In the genomic region with DNA sequence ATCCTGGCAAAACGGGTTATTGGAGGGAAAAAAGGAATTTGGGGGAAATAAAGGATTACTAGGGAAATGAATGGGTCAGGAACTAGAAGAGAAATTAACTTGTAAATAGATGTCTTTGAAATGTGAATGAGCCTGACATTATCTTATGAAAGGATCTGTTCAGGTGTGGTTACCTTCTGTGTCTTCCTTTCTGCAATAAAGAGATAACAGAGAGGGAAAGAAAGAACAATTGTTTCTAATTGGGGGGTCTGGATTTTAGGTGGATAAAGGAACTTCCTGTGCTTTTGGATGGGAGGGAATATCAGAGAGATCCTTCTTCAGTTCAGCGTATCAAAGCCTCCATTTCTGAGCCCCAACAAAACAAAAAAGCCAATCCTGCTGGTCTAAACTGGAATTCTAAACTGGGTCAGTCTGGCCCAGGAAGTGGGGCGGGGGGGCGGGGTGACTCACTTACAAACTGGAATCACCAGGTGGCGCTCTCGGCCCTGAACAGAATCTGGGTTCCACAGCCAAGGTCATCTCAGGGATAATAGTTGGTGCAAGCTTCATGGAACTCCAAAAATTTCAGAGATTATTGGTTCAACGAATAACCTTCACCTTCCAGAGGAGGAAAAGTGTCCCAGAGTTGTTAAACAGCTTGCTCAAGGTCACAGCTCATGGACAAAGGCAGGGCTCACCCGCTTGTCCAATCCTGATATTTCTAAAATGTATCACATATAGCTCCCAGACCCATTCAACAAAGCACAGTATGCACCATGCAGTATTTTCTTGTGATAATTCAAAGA, we compare ENCODE assay signal across 8 cellular contexts. TPM values are rescaled to one million over a fixed set of nuclear protein-coding genes. Genes with fewer than 3 reads are reported as not detected.
DNase-seq lines count a peak whose midpoint lies in the region; FAIRE-seq and TF ChIP-seq lines count a peak whose summit lies in the region.

No MANE protein-coding gene starts in this region.

- H2BK5ac ChIP-seq in H9 (ENCODE audit: insufficient read length, low read length): peak overlapping the region; percentile 69

- no peaks in the 10 kb centered on the region for H3K23me2 ChIP-seq in H9 (ENCODE audit: insufficient read length, low read depth, low read length, poor library complexity, severe bottlenecking)

- H3K27me3 Mint-ChIP-seq in H9 (ENCODE audit: low read depth): no peaks in the 10 kb centered on the region

- no peak overlapping the region for H2BK15ac ChIP-seq in H9 (ENCODE audit: low read depth, low read length)

- no peak overlapping the region for H3K4ac ChIP-seq in H9 (ENCODE audit: low read depth, low read length)

- peaks cover 0 to 2% of the 10 kb centered on the region in 2 experiments; a peak in 2 of 5 replicates for H3K9me3 Mint-ChIP-seq in H9

- no peak overlapping the region for H3K56ac ChIP-seq in H9 (ENCODE audit: insufficient read length, low read depth, low read length)

- H3K27me3 ChIP-seq in H9 (ENCODE audit: insufficient read depth, low read length): no peaks in the 10 kb centered on the region
- H3K27me3 ChIP-seq in bronchial epithelial cell (ENCODE audit: control insufficient read depth, insufficient read depth, low read length): no peaks in the 10 kb centered on the region

- no peak for FAIRE-seq in bronchial epithelial cell (lab: Jason Lieb, UNC)

- H2BK120ac ChIP-seq in H9 (ENCODE audit: low read depth, low read length, poor library complexity, severe bottlenecking): peak overlapping the region; percentile 80

- no peak overlapping the region for H3K23ac ChIP-seq in H9 (ENCODE audit: insufficient read length, low read depth, low read length)

- DNase-seq in DMS153 treated with DMSO at 0.1 percent for 48 hours (lab: John Stamatoyannopoulos, UW; ENCODE audit: unreplicated experiment) (peak; percentile 53), H9 (peak; percentile 95), NCI-H2029 treated with DMSO at 0.1 percent for 48 hours (lab: John Stamatoyannopoulos, UW) (peak; percentile 82), bronchial epithelial cell (ENCODE audit: low read depth) (peak; percentile 40), inferior parietal cortex (ENCODE audit: extremely low spot score) (peak; percentile 81), SK-N-DZ (ENCODE audit: low spot score) (no peak)
- peak; percentile 16 to 47 for DNase-seq in stimulated activated CD4-positive, alpha-beta T cell treated with anti-CD3 and anti-CD28 coated beads, Interleukin-1b, Interleukin-23, amount 100 ng/mL, for 1 hour (ENCODE audit: low read depth in 2 of 2)

- peaks cover 4 to 6% (median 5%) of the 10 kb centered on the region in 3 experiments; a peak in 6 of 7 replicates for H3K36me3 Mint-ChIP-seq in H9 (ENCODE audit: insufficient read depth in 1 of 3, low read depth in 3 of 3)

- H2BK20ac ChIP-seq in H9 (ENCODE audit: low read depth, low read length, poor library complexity, severe bottlenecking): no peak overlapping the region

- H2BK12ac ChIP-seq in H9 (ENCODE audit: insufficient read length, low read depth, low read length): no peak overlapping the region

- TF ChIP-seq CTCF in H9 (conservative IDR thresholded peaks at IDR 0.05) (peak; percentile 86), VCaP (conservative IDR thresholded peaks at IDR 0.05) (peak; percentile 88), bronchial epithelial cell (IDR thresholded peaks at IDR 0.05; ENCODE audit: insufficient read depth, low read length, severe bottlenecking) (peak; percentile 64)

- H3T11ph ChIP-seq in H9 (ENCODE audit: low read length): peak overlapping the region; percentile 73

- no peaks in the 10 kb centered on the region for H3K9me3 ChIP-seq in H9 (ENCODE audit: control insufficient read depth, low read depth, low read length)

- peak overlapping the region; percentile 76; the same call in 1 of the 2 replicates for H3K14ac ChIP-seq in H9 (ENCODE audit: insufficient read depth, low read length)

- peak overlapping the region; percentile 73 for H3K18ac ChIP-seq in H9 (ENCODE audit: insufficient read length, low read depth, low read length)

- peak overlapping the region; percentile 30 to 63 for H3K4me3 Mint-ChIP-seq in H9

- no peak overlapping the region for H3K4me3 ChIP-seq in bronchial epithelial cell (ENCODE audit: low read depth, low read length)

- H3K4me2 ChIP-seq in H9 (ENCODE audit: insufficient read depth, insufficient read length, low read length): peak overlapping the region; percentile 52

- no peaks in the 10 kb centered on the region for H4K20me1 ChIP-seq in H9 (ENCODE audit: control insufficient read depth, insufficient read depth, insufficient read length)

- peak overlapping the region; percentile 98 to 100 (median 98) for H3K27ac Mint-ChIP-seq in H9

- no peak overlapping the region for H4K8ac ChIP-seq in H9 (replicated peaks; ENCODE audit: insufficient read length, low read depth, low read length)

- H3K36me3 ChIP-seq in bronchial epithelial cell (ENCODE audit: control insufficient read depth, insufficient read depth, low read length): no peaks in the 10 kb centered on the region

- no peak overlapping the region for H2AFZ ChIP-seq in H9 (ENCODE audit: low read length)

- peaks cover 29 to 31% of the 10 kb centered on the region in 2 experiments for H3K4me1 Mint-ChIP-seq in H9

- H4K5ac ChIP-seq in H9 (ENCODE audit: insufficient read length, low read depth, low read length): no peak overlapping the region

- no peak overlapping the region for H4K91ac ChIP-seq in H9 (ENCODE audit: insufficient read length, low read depth, low read length)

- peak overlapping the region; percentile 8 for H3K9ac ChIP-seq in H9 (ENCODE audit: extremely low read depth, insufficient read length, low read length)

- no peaks in the 10 kb centered on the region for H3K79me2 ChIP-seq in H9 (ENCODE audit: insufficient read depth, low read length)

- H3K27ac ChIP-seq in H9 (ENCODE audit: insufficient read length, low read depth, low read length) (peak overlapping the region; percentile 97), VCaP (peak overlapping the region; percentile 81)

- WGBS in H9 (ENCODE audit: extremely low coverage, insufficient read length, low lambda C conversion rate): no CpG with 5 or more reads among the region's 8 CpGs

- peaks cover 2% of the 10 kb centered on the region; the same call in 1 of the 2 replicates for H3K4me1 ChIP-seq in H9 (ENCODE audit: insufficient read depth, low read length)

- H2AK5ac ChIP-seq in H9 (ENCODE audit: insufficient read length, low read length): peak overlapping the region; percentile 5

- H3K79me1 ChIP-seq in H9 (ENCODE audit: insufficient read depth, low read depth, low read length, poor library complexity, severe bottlenecking): no peaks in the 10 kb centered on the region

RNA-seq across cellular contexts. Expression of gene PEBP1, which starts 15.2 kb away (rescaled TPM):
- total RNA-seq in H9 (2021) (320 and 334 TPM in 2 replicates), bronchial epithelial cell (168 and 180 TPM in 2 replicates)
- polyA plus RNA-seq in SK-N-DZ (2014; cell fraction: cytosol; rRNA removed): 776 and 855 TPM in 2 replicates
- 293 and 383 TPM in 2 replicates for polyA plus RNA-seq in SK-N-DZ (2014; cell fraction: nucleus; rRNA removed)

RNA-seq across cellular contexts. Expression of gene VSIG10, which starts 17.0 kb away (rescaled TPM):
- total RNA-seq in H9 (2021): 89.6 and 97.4 TPM in 2 replicates
- 20.0 and 23.0 TPM in 2 replicates for total RNA-seq in bronchial epithelial cell
- polyA plus RNA-seq in SK-N-DZ (2014; cell fraction: cytosol; rRNA removed): 39.4 and 43.2 TPM in 2 replicates
- 37.8 and 54.1 TPM in 2 replicates for polyA plus RNA-seq in SK-N-DZ (2014; cell fraction: nucleus; rRNA removed)

RNA-seq across cellular contexts. Expression of gene WSB2, which starts 59.8 kb away (rescaled TPM):
- total RNA-seq in H9 (2021): 58.6 and 61.4 TPM in 2 replicates
- total RNA-seq in bronchial epithelial cell: 125 and 234 TPM in 2 replicates
- polyA plus RNA-seq in SK-N-DZ (2014; cell fraction: cytosol; rRNA removed): 42.0 and 62.5 TPM in 2 replicates
- polyA plus RNA-seq in SK-N-DZ (2014; cell fraction: nucleus; rRNA removed): 20.9 and 29.8 TPM in 2 replicates
